19 cellular contexts compared by ENCODE assay signal in genomic region chr12:84697141-84697540, GRCh38.
A peak's percentile ranks its signal among the peaks of the same experiment; 100 is the strongest.
DNase-seq lines count a peak whose midpoint lies in the region; ATAC-seq and TF ChIP-seq lines count a peak whose summit lies in the region.
"Had no signal": no experiment of that assay in that cellular context is flagged by ENCODE, and none has a peak within 500 bp of the region (broad histone marks: within the 10 kb centered on the region; RNA-seq: fewer than 3 reads in every experiment).

No MANE protein-coding gene starts in this region.

- intact Hi-C loops in colonic mucosa (cut with DNase I) = no loop called here

- H3K36me3 ChIP-seq in BJ (ENCODE audit: control insufficient read depth, insufficient read depth, low read length) (no peaks in the 10 kb centered on the region), colonic mucosa (no peaks in the 10 kb centered on the region)
- H3K36me3 ChIP-seq: BLaER1 treated with 17β-estradiol and CSF1 and Interleukin-3, amounts not matched to agents 10 nM and 100 nM; SJCRH30 had no signal

- H3K9me3 ChIP-seq in colonic mucosa = no peaks in the 10 kb centered on the region
- H3K9me3 ChIP-seq: BLaER1 treated with 17β-estradiol and CSF1 and Interleukin-3, amounts not matched to agents 10 nM and 100 nM; SJCRH30 had no signal

- ATAC-seq in HG02798 (IDR thresholded peaks at IDR 0.05; ENCODE audit: poor library complexity, unreplicated experiment) (no peak), HG03280 (IDR thresholded peaks at IDR 0.05; ENCODE audit: unreplicated experiment) (no peak)
- ATAC-seq: T-cell had no signal

- TF ChIP-seq CTCF in BJ (IDR thresholded peaks at IDR 0.05; ENCODE audit: insufficient read depth, low read depth, low read length) = no peak
- no peak for TF ChIP-seq CTCF in fibroblast of the aortic adventitia (IDR thresholded peaks at IDR 0.05; ENCODE audit: insufficient read depth, low read length)
- no peak for TF ChIP-seq CTCF in colonic mucosa (IDR thresholded peaks at IDR 0.05)

- H3K4me3 ChIP-seq in BJ (ENCODE audit: low read depth, low read length) = no peak overlapping the region
- H3K4me3 ChIP-seq in fibroblast of the aortic adventitia (ENCODE audit: low read depth, low read length) = no peak overlapping the region
- no peak overlapping the region for H3K4me3 ChIP-seq in colonic mucosa
- H3K4me3 ChIP-seq: BLaER1 treated with 17β-estradiol and CSF1 and Interleukin-3, amounts not matched to agents 10 nM and 100 nM; SJCRH30 had no signal

- H3K27me3 ChIP-seq in BJ (ENCODE audit: control insufficient read depth, insufficient read depth, low read length) (no peaks in the 10 kb centered on the region), colonic mucosa (no peaks in the 10 kb centered on the region)
- H3K27me3 ChIP-seq: BLaER1 treated with 17β-estradiol and CSF1 and Interleukin-3, amounts not matched to agents 10 nM and 100 nM; SJCRH30 had no signal

- peak; percentile 79 for DNase-seq in BJ (ENCODE audit: low read depth)
- DNase-seq in HS-5 (ENCODE audit: low read depth) = peak; percentile 30
- peak; percentile 7 for DNase-seq in amniotic stem cell (lab: John Stamatoyannopoulos, UW)
- peak; percentile 12 for DNase-seq in fibroblast of the aortic adventitia (ENCODE audit: low read depth)
- no peak for DNase-seq in colonic mucosa
- no peak for DNase-seq in SK-N-DZ (ENCODE audit: low spot score)
- DNase-seq: DMS153, IMR-90, Kasumi-1, NCI-H1417 treated with DMSO at 0.1 percent for 48 hours, NCI-H2029 treated with DMSO at 0.1 percent for 48 hours, NCI-H524 treated with DMSO at 0.1 percent for 48 hours, OCI-M1, SJCRH30, T-cell had no signal

- CTCF ChIA-PET in BJ (lab: Yijun Ruan, JAX) = no interaction called here

- no peaks in the 10 kb centered on the region for H3K4me1 ChIP-seq in colonic mucosa
- H3K4me1 ChIP-seq: SJCRH30 had no signal

- POLR2A ChIA-PET in BJ (lab: Charles Lee) = interaction anchor here (0.6 kb wide), 2 partner anchors 10 to 89 kb away, joined by 6 to 10 read pairs; no protein-coding TSS in a partner anchor

- H3K27ac ChIP-seq in colonic mucosa = no peak overlapping the region
- H3K27ac ChIP-seq: BLaER1 treated with 17β-estradiol and CSF1 and Interleukin-3, amounts not matched to agents 10 nM and 100 nM; RWPE1; SJCRH30 had no signal

- H3K9ac ChIP-seq in colonic mucosa (ENCODE audit: low read depth in 2 of 2, low read length in 2 of 2) = no peak overlapping the region
- H3K9ac ChIP-seq: BLaER1 treated with 17β-estradiol and CSF1 and Interleukin-3, amounts not matched to agents 10 nM and 100 nM had no signal

Comparison
In these comparisons a context has a peak if more than half of its experiments do, and no peak if none do; other contexts are left out.
1. DNase-seq: peak in BJ (single experiment), HS-5 (single experiment), amniotic stem cell (single experiment) and fibroblast of the aortic adventitia (single experiment); none in colonic mucosa (single experiment) and SK-N-DZ (single experiment).